ENCODE assay signal across 8 cellular contexts in the genomic region with DNA sequence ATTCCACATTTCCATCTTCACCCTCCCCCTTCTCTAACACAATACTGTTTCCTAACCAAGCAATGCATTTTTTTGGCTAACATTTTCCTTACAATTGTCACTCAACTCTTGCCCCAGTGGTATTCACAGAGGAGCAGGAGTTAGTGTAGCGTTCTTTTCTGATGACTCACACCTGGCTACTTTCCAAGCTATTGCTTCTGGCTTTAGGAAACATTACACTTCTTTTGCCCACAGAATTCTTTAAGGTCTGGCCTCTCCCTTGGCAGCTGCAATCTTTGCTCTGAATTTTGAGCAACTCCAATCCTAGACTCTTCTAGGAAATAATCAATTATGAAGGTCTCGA. TPM values are rescaled to one million over a fixed set of nuclear protein-coding genes. Genes with fewer than 3 reads are reported as not detected.
DNase-seq lines count a peak whose midpoint lies in the region; ATAC-seq and TF ChIP-seq lines count a peak whose summit lies in the region.

No MANE protein-coding gene starts in this region.

- H3K36me3 ChIP-seq in aorta (ENCODE audit: control insufficient read depth in 1 of 2, insufficient read depth in 2 of 2, low read length in 1 of 2): no peaks in the 10 kb centered on the region

- no peaks in the 10 kb centered on the region for H3K4me1 ChIP-seq in aorta (ENCODE audit: control insufficient read depth in 1 of 2, insufficient read depth in 2 of 2, low read length in 2 of 2)

- whole genome bisulfite sequencing in aorta, 2 donors: 2 to 3% methylated on average over 2 of the region's 2 CpGs

- no peaks in the 10 kb centered on the region for H3K27me3 ChIP-seq in aorta (ENCODE audit: control insufficient read depth in 1 of 2, insufficient read depth in 2 of 2, low read length in 1 of 2)

- peaks cover 34% of the 10 kb centered on the region for H3K9me3 Mint-ChIP-seq in WTC11

- no peak overlapping the region for H3K27ac Mint-ChIP-seq in WTC11

- ATAC-seq in Right ventricle myocardium inferior: peak; percentile 46
- ATAC-seq in WTC11: peak; percentile 72
- peak; percentile 72 for ATAC-seq in aorta (ENCODE audit: low FRiP score)
- no peak for ATAC-seq in activated CD4-positive, CD25-positive, alpha-beta regulatory T cell treated with anti-CD3 and anti-CD28 coated beads, Interleukin-2, amount 50 U/mL, for 24 hours

- intact Hi-C loops in Right ventricle myocardium inferior (cut with DNase I) (no loop called here), cardiac septum (cut with DNase I) (no loop called here), aorta (cut with DNase I) (no loop called here)

- peaks cover 6% of the 10 kb centered on the region for H3K4me1 Mint-ChIP-seq in WTC11

- POLR2A ChIA-PET in WTC11 (lab: Charles Lee): no interaction called here

- H3K4me3 Mint-ChIP-seq in WTC11: no peak overlapping the region

- H3K27ac ChIP-seq in aorta (ENCODE audit: low read depth in 1 of 2, low read length in 2 of 2): peak overlapping the region in 1 of 2 donors; percentile 88

- peaks cover 17% of the 10 kb centered on the region for H3K36me3 Mint-ChIP-seq in WTC11

- H3K27me3 Mint-ChIP-seq in WTC11 (ENCODE audit: low read depth): no peaks in the 10 kb centered on the region

- CTCF ChIA-PET in WTC11 (lab: Charles Lee): no interaction called here

- no peak overlapping the region for H3K4me3 ChIP-seq in aorta (ENCODE audit: low read length in 2 of 2)

- H3K9me3 ChIP-seq in aorta (ENCODE audit: control insufficient read depth, low read length): peaks cover 5% of the 10 kb centered on the region

- DNase-seq in Right ventricle myocardium inferior (ENCODE audit: missing footprints) (no peak), cardiac septum (ENCODE audit: low spot score) (no peak), WTC11 (ENCODE audit: low spot score) (no peak), iPS-NIHi7 (ENCODE audit: extremely low spot score) (peak; percentile 54), aorta (no peak), UCSD-AML1 (lab: John Stamatoyannopoulos, UW; ENCODE audit: unreplicated experiment) (no peak), OCI-M2 (lab: John Stamatoyannopoulos, UW; ENCODE audit: unreplicated experiment) (no peak)

- no peak for TF ChIP-seq CTCF in WTC11 (IDR thresholded peaks at IDR 0.05)

TF ChIP-seq in WTC11, 78 proteins besides CTCF, POLR2A, EP300 and RAD21:
- TF ChIP-seq NFYB (CRISPR knock-in tag; conservative IDR thresholded peaks at IDR 0.05; ENCODE audit: low read depth) (no peak), RORB (CRISPR knock-in tag; IDR thresholded peaks at IDR 0.05) (no peak), TCF7 (CRISPR knock-in tag; IDR thresholded peaks at IDR 0.05; ENCODE audit: low read depth) (no peak), SP1 (CRISPR knock-in tag; conservative IDR thresholded peaks at IDR 0.05) (no peak), FOXK1 (CRISPR knock-in tag; IDR thresholded peaks at IDR 0.05) (no peak), NFATC4 (CRISPR knock-in tag; IDR thresholded peaks at IDR 0.05) (no peak)
- TF ChIP-seq, protein P1, sequence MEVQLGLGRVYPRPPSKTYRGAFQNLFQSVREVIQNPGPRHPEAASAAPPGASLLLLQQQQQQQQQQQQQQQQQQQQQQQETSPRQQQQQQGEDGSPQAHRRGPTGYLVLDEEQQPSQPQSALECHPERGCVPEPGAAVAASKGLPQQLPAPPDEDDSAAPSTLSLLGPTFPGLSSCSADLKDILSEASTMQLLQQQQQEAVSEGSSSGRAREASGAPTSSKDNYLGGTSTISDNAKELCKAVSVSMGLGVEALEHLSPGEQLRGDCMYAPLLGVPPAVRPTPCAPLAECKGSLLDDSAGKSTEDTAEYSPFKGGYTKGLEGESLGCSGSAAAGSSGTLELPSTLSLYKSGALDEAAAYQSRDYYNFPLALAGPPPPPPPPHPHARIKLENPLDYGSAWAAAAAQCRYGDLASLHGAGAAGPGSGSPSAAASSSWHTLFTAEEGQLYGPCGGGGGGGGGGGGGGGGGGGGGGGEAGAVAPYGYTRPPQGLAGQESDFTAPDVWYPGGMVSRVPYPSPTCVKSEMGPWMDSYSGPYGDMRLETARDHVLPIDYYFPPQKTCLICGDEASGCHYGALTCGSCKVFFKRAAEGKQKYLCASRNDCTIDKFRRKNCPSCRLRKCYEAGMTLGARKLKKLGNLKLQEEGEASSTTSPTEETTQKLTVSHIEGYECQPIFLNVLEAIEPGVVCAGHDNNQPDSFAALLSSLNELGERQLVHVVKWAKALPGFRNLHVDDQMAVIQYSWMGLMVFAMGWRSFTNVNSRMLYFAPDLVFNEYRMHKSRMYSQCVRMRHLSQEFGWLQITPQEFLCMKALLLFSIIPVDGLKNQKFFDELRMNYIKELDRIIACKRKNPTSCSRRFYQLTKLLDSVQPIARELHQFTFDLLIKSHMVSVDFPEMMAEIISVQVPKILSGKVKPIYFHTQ (CRISPR knock-in tag; IDR thresholded peaks at IDR 0.05): no peak

RNA-seq across cellular contexts. Expression of a gene that starts 27.5 kb away (rescaled TPM):
- total RNA-seq in Right ventricle myocardium inferior (12.6 TPM), cardiac septum (16.9 TPM), WTC11 (2021) (3.1 to 5.3 TPM (median 3.5 TPM) in 3 replicates), aorta (10 to 100 TPM; 45.6 to 51.5 TPM)
- 10 to 100 TPM; 11.8 to 12.8 TPM for polyA plus RNA-seq in aorta

Comparison
In these comparisons a context has a peak if more than half of its experiments do, and no peak if none do; other contexts are left out.
1. ATAC-seq: peak in Right ventricle myocardium inferior (single experiment), WTC11 (single experiment) and aorta (single experiment); none in activated CD4-positive, CD25-positive, alpha-beta regulatory T cell treated with anti-CD3 and anti-CD28 coated beads, Interleukin-2, amount 50 U/mL, for 24 hours (0 of 2).